ENCODE assay signal across 16 cellular contexts in genomic region chr2:61044596-61044995, GRCh38. TPM values are rescaled to one million over a fixed set of nuclear protein-coding genes. Genes with fewer than 3 reads are reported as not detected.
DNase-seq lines count a peak whose midpoint lies in the region; ATAC-seq, FAIRE-seq and TF ChIP-seq lines count a peak whose summit lies in the region.
"Had no signal": no experiment of that assay in that cellular context is flagged by ENCODE, and none has a peak within 500 bp of the region (broad histone marks: within the 10 kb centered on the region; RNA-seq: fewer than 3 reads in every experiment).

No MANE protein-coding gene starts in this region.

- no peak for FAIRE-seq in RCC 7860 (lab: Jason Lieb, UNC)
- FAIRE-seq: H1 had no signal

- H3K27ac Mint-ChIP-seq in effector memory CD8-positive, alpha-beta T cell: peak overlapping the region; percentile 22 to 83
- H3K27ac Mint-ChIP-seq: activated naive CD8-positive, alpha-beta T cell treated with anti-CD3 and anti-CD28 coated beads, Interleukin-2, amount 10 ng/mL, durations not matched to agents 7 days and 5 days had no signal

- H3K4me1 Mint-ChIP-seq in effector memory CD8-positive, alpha-beta T cell (ENCODE audit: low read depth in 2 of 2): peaks cover 16 to 26% of the 10 kb centered on the region in 2 donors

- no peak overlapping the region for H3K4me3 Mint-ChIP-seq in effector memory CD8-positive, alpha-beta T cell
- H3K4me3 Mint-ChIP-seq: activated naive CD8-positive, alpha-beta T cell treated with anti-CD3 and anti-CD28 coated beads, Interleukin-2, amount 10 ng/mL, durations not matched to agents 7 days and 5 days; T-cell had no signal

- H3K4me2 ChIP-seq in DOHH2 (ENCODE audit: low read length): peak overlapping the region; percentile 61

- H3K27me3 Mint-ChIP-seq in effector memory CD8-positive, alpha-beta T cell: no peaks in the 10 kb centered on the region
- H3K27me3 Mint-ChIP-seq: activated naive CD8-positive, alpha-beta T cell treated with anti-CD3 and anti-CD28 coated beads, Interleukin-2, amount 10 ng/mL, durations not matched to agents 7 days and 5 days; T-cell had no signal

- TF ChIP-seq CTCF in DOHH2 (IDR thresholded peaks at IDR 0.05; ENCODE audit: low read depth, low read length, poor library complexity, severe bottlenecking): no peak

- peak overlapping the region; percentile 21; the same call in 1 of the 2 replicates for H3K27ac ChIP-seq in DOHH2 (ENCODE audit: low read depth, low read length)
- H3K27ac ChIP-seq: ovary, suprapubic skin had no signal

- peaks cover 18% of the 10 kb centered on the region for H3K4me1 ChIP-seq in DOHH2 (ENCODE audit: control insufficient read depth, low read length)

- intact Hi-C loops in sciatic nerve (cut with DNase I): no loop called here

- H3K9me3 ChIP-seq in DOHH2 (ENCODE audit: control insufficient read depth, insufficient read depth, low read length): peaks cover 3% of the 10 kb centered on the region; the same call in 1 of the 2 replicates
- H3K9me3 ChIP-seq: BLaER1 treated with 17β-estradiol and CSF1 and Interleukin-3, amounts not matched to agents 10 nM and 100 nM; ovary; suprapubic skin had no signal

- ATAC-seq in HG02759 (IDR thresholded peaks at IDR 0.05; ENCODE audit: unreplicated experiment) (peak; percentile 47), sciatic nerve (peak; percentile 53), GM19467 (IDR thresholded peaks at IDR 0.05; ENCODE audit: unreplicated experiment) (no peak)
- peak; percentile 70 for ATAC-seq in effector memory CD8-positive, alpha-beta T cell (replicated peaks)
- ATAC-seq: T-cell had no signal

- no peaks in the 10 kb centered on the region for H3K27me3 ChIP-seq in DOHH2 (ENCODE audit: control insufficient read depth, low read length)
- H3K27me3 ChIP-seq: BLaER1 treated with 17β-estradiol and CSF1 and Interleukin-3, amounts not matched to agents 10 nM and 100 nM; ovary; suprapubic skin had no signal

- peak overlapping the region; percentile 39 for H3K4me3 ChIP-seq in DOHH2 (ENCODE audit: low read length)
- H3K4me3 ChIP-seq: BLaER1 treated with 17β-estradiol and CSF1 and Interleukin-3, amounts not matched to agents 10 nM and 100 nM; ovary; suprapubic skin had no signal

- no peak for DNase-seq in effector memory CD8-positive, alpha-beta T cell
- DNase-seq in sciatic nerve (ENCODE audit: low spot score): no peak
- no peak for DNase-seq in RCC 7860 (ENCODE audit: low spot score)
- no peak for DNase-seq in NCI-H1105 treated with DMSO at 0.1 percent for 48 hours (lab: John Stamatoyannopoulos, UW)
- DNase-seq: activated CD4-positive, alpha-beta T cell treated with anti-CD3 and anti-CD28 coated beads for 1 hour; activated naive CD8-positive, alpha-beta T cell treated with anti-CD3 and anti-CD28 coated beads, Interleukin-2, amount 10 ng/mL, durations not matched to agents 7 days and 5 days; NCI-H187; NCI-H526 treated with DMSO at 0.1 percent for 48 hours; ovary; T-cell had no signal

- H3K36me3 Mint-ChIP-seq in effector memory CD8-positive, alpha-beta T cell (ENCODE audit: insufficient read depth): peaks cover 31% of the 10 kb centered on the region

- H3K79me2 ChIP-seq in DOHH2 (ENCODE audit: control insufficient read depth, low read length): peaks cover 19% of the 10 kb centered on the region

- H3F3A ChIP-seq in DOHH2 (ENCODE audit: control insufficient read depth, insufficient read depth): no peaks in the 10 kb centered on the region; the same call in none of the 2 replicates

- peaks cover 55% of the 10 kb centered on the region for H3K36me3 ChIP-seq in DOHH2 (ENCODE audit: control insufficient read depth, low read length)
- H3K36me3 ChIP-seq: ovary had no signal

- H3K9me3 Mint-ChIP-seq in effector memory CD8-positive, alpha-beta T cell: no peaks in the 10 kb centered on the region
- H3K9me3 Mint-ChIP-seq: activated naive CD8-positive, alpha-beta T cell treated with anti-CD3 and anti-CD28 coated beads, Interleukin-2, amount 10 ng/mL, durations not matched to agents 7 days and 5 days; T-cell had no signal

- no peaks in the 10 kb centered on the region for H4K20me1 ChIP-seq in DOHH2 (ENCODE audit: control insufficient read depth, insufficient read depth, low read depth, low read length)

- H3K9me2 ChIP-seq in DOHH2 (replicated peaks; ENCODE audit: control insufficient read depth, low read length): no peaks in the 10 kb centered on the region

RNA-seq across cellular contexts. Expression of gene SANBR, which starts 21.1 kb away (rescaled TPM):
- total RNA-seq in sciatic nerve: 19.7 TPM

RNA-seq across cellular contexts. Expression of gene PUS10, which starts 26.5 kb away (rescaled TPM):
- total RNA-seq in sciatic nerve: 8.2 TPM

RNA-seq across cellular contexts. Expression of gene PEX13, which starts 27.1 kb away (rescaled TPM):
- 22.6 TPM for total RNA-seq in sciatic nerve
